Comparison of ENCODE assay signal across 23 cellular contexts in the genomic region with DNA sequence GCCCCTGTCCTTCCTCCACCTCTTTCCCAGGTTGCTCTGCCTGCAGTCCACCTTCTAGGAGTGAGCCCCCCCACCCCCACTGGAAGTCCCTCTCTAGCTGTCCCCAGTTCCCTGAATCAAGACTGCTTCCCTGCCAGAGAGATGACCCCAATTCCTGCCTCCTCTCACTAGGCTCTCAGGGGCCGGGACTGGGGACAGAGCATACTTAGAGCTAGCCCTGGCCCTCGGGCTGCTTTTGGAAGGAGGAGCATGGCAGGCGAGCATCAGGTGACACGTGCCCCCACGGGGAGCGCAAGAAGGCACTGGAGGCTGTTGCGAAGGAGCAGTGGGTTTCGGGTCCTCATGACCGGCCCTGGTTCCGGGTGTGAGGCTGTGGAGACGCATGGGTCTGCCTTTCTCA. TPM values are rescaled to one million over a fixed set of nuclear protein-coding genes. Genes with fewer than 3 reads are reported as not detected.
DNase-seq lines count a peak whose midpoint lies in the region; ATAC-seq, FAIRE-seq and TF ChIP-seq lines count a peak whose summit lies in the region.
"Had no signal": no experiment of that assay in that cellular context is flagged by ENCODE, and none has a peak within 500 bp of the region (broad histone marks: within the 10 kb centered on the region; RNA-seq: fewer than 3 reads in every experiment).

No MANE protein-coding gene starts in this region.

- peak overlapping the region; percentile 99; the same call in 1 of the 2 replicates for H3K27ac ChIP-seq in KMS-11
- no peak overlapping the region for H3K27ac ChIP-seq in trophoblast cell (ENCODE audit: low read depth, low read length)
- H3K27ac ChIP-seq: GM23248, HL-60, SJSA1 had no signal

- peak overlapping the region; percentile 28 for H3K4ac ChIP-seq in trophoblast cell (ENCODE audit: low read depth, low read length)

- peak overlapping the region; percentile 9 for H3K27ac Mint-ChIP-seq in activated T-cell treated with anti-CD3 and anti-CD28 coated beads, Interleukin-2, amount 50 U/mL, for 72 hours
- H3K27ac Mint-ChIP-seq in activated T-helper 17 cell treated with anti-CD3 and anti-CD28 coated beads, Interleukin-2, amount 50 U/mL, for 72 hours: peak overlapping the region; percentile 41

- H3K36me3 Mint-ChIP-seq in activated T-cell treated with anti-CD3 and anti-CD28 coated beads, Interleukin-2, amount 50 U/mL, for 72 hours (ENCODE audit: insufficient read depth in 2 of 2): peaks cover 7 to 22% of the 10 kb centered on the region in 2 donors
- peaks cover 62% of the 10 kb centered on the region for H3K36me3 Mint-ChIP-seq in activated T-helper 17 cell treated with anti-CD3 and anti-CD28 coated beads, Interleukin-2, amount 50 U/mL, for 72 hours (ENCODE audit: low read depth)

- no peak for FAIRE-seq in GM12892 (lab: Jason Lieb, UNC)
- FAIRE-seq: RCC 7860 had no signal

- H4K91ac ChIP-seq in trophoblast cell (ENCODE audit: low read depth, low read length): no peak overlapping the region

- DNase-seq in activated T-cell treated with anti-CD3 and anti-CD28 coated beads, Interleukin-2, amount 50 U/mL, for 72 hours: no peak
- no peak for DNase-seq in activated T-cell treated with anti-CD3 and anti-CD28 coated beads for 4 hours
- no peak for DNase-seq in trophoblast cell
- DNase-seq in D341Med (ENCODE audit: low spot score): no peak
- DNase-seq in SK-N-DZ (ENCODE audit: low spot score): no peak
- no peak for DNase-seq in GM12892 (ENCODE audit: insufficient read length)
- DNase-seq: BE2C, EL, GM23248, HCEC 1CT, KG1, NCI-H1105, NCI-H146, NCI-H2029 treated with DMSO at 0.1 percent for 48 hours, NCI-H2171, NCI-H524 treated with DMSO at 0.1 percent for 48 hours, NCI-H82 had no signal

- peaks cover 21% of the 10 kb centered on the region for H3K4me1 Mint-ChIP-seq in activated T-cell treated with anti-CD3 and anti-CD28 coated beads, Interleukin-2, amount 50 U/mL, for 72 hours (ENCODE audit: low read depth)
- peaks cover 23% of the 10 kb centered on the region for H3K4me1 Mint-ChIP-seq in activated T-helper 17 cell treated with anti-CD3 and anti-CD28 coated beads, Interleukin-2, amount 50 U/mL, for 72 hours

- no CpG with 5 or more reads among the region's 11 CpGs for WGBS in trophoblast cell (ENCODE audit: extremely low coverage, insufficient coverage, insufficient read length)

- no peak for TF ChIP-seq POLR2A in GM12892 (IDR thresholded peaks at IDR 0.05; ENCODE audit: low read depth, low read length)

- no peaks in the 10 kb centered on the region for H4K20me1 ChIP-seq in KMS-11 (ENCODE audit: insufficient read depth)

- H3K79me1 ChIP-seq in trophoblast cell (ENCODE audit: low read length): no peaks in the 10 kb centered on the region

- H3K27me3 Mint-ChIP-seq in activated T-cell treated with anti-CD3 and anti-CD28 coated beads, Interleukin-2, amount 50 U/mL, for 72 hours (ENCODE audit: low read depth): no peaks in the 10 kb centered on the region
- H3K27me3 Mint-ChIP-seq in activated T-helper 17 cell treated with anti-CD3 and anti-CD28 coated beads, Interleukin-2, amount 50 U/mL, for 72 hours: no peaks in the 10 kb centered on the region

- H3K27me3 ChIP-seq in KMS-11 (ENCODE audit: insufficient read depth, low read depth) (no peaks in the 10 kb centered on the region), trophoblast cell (ENCODE audit: insufficient read depth, low read length) (no peaks in the 10 kb centered on the region)
- H3K27me3 ChIP-seq: BE2C, SJSA1 had no signal

- no peak overlapping the region for H3K14ac ChIP-seq in trophoblast cell (ENCODE audit: low read length)

- H3K4me3 Mint-ChIP-seq in activated T-cell treated with anti-CD3 and anti-CD28 coated beads, Interleukin-2, amount 50 U/mL, for 72 hours: no peak overlapping the region
- H3K4me3 Mint-ChIP-seq in activated T-helper 17 cell treated with anti-CD3 and anti-CD28 coated beads, Interleukin-2, amount 50 U/mL, for 72 hours: no peak overlapping the region

- H2BK12ac ChIP-seq in trophoblast cell (ENCODE audit: low read length): no peak overlapping the region

- peak overlapping the region; percentile 9; the same call in 1 of the 2 replicates for H3K4me2 ChIP-seq in KMS-11
- H3K4me2 ChIP-seq in trophoblast cell (ENCODE audit: low read length): no peak overlapping the region

- ATAC-seq in activated T-cell treated with anti-CD3 and anti-CD28 coated beads, Interleukin-2, amount 50 U/mL, for 72 hours (replicated peaks in 1 of 2): no peak
- ATAC-seq in activated T-helper 17 cell treated with anti-CD3 and anti-CD28 coated beads, Interleukin-2, amount 50 U/mL, for 72 hours (replicated peaks): no peak
- ATAC-seq: Right ventricle myocardium inferior had no signal

- H3K9ac ChIP-seq in KMS-11 (no peak overlapping the region), trophoblast cell (ENCODE audit: low read length) (no peak overlapping the region)
- H3K9ac ChIP-seq: GM23248 had no signal

- H3K79me2 ChIP-seq in KMS-11 (ENCODE audit: insufficient read depth, low read depth) (peaks cover 86% of the 10 kb centered on the region), trophoblast cell (ENCODE audit: control insufficient read depth, insufficient read depth, low read length, poor library complexity) (no peaks in the 10 kb centered on the region)

- H2BK120ac ChIP-seq in trophoblast cell (ENCODE audit: insufficient read depth, low read length, poor library complexity): no peak overlapping the region

- no peak overlapping the region for H2AK5ac ChIP-seq in trophoblast cell (ENCODE audit: low read length)

- H4K8ac ChIP-seq in trophoblast cell (ENCODE audit: low read depth, low read length): no peak overlapping the region

- H3K4me1 ChIP-seq in KMS-11 (ENCODE audit: low read depth, poor library complexity, severe bottlenecking) (peaks cover 74% of the 10 kb centered on the region), trophoblast cell (ENCODE audit: control insufficient read depth in 1 of 2, insufficient read depth in 2 of 2, low read length in 2 of 2) (no peaks in the 10 kb centered on the region)
- H3K4me1 ChIP-seq: BE2C had no signal

- H3K4me3 ChIP-seq in KMS-11 (IDR thresholded peaks at IDR 0.05; ENCODE audit: insufficient read depth, low read depth, low read length) (no peak overlapping the region), trophoblast cell (ENCODE audit: low read depth, low read length) (no peak overlapping the region)
- H3K4me3 ChIP-seq: GM23248, SJSA1 had no signal

- no peak overlapping the region for H3K23ac ChIP-seq in trophoblast cell (ENCODE audit: low read length)

- H2BK5ac ChIP-seq in trophoblast cell (ENCODE audit: low read depth, low read length, poor library complexity): no peak overlapping the region

- H3K9me3 ChIP-seq in trophoblast cell (ENCODE audit: insufficient read depth, low read depth, low read length): peaks cover 5% of the 10 kb centered on the region
- H3K9me3 ChIP-seq: BE2C, SJSA1 had no signal

- H2AFZ ChIP-seq in KMS-11 (ENCODE audit: low read depth) (no peak overlapping the region), trophoblast cell (ENCODE audit: insufficient read depth, low read length, poor library complexity) (no peak overlapping the region)
- H2AFZ ChIP-seq: GM23248 had no signal

- no peak overlapping the region for H3K18ac ChIP-seq in trophoblast cell (ENCODE audit: low read length)

- no peak for TF ChIP-seq CTCF in KMS-11 (conservative IDR thresholded peaks at IDR 0.05; ENCODE audit: low read depth, low read length)

- H3K36me3 ChIP-seq in KMS-11 (ENCODE audit: insufficient read depth) (peaks cover 8% of the 10 kb centered on the region; the same call in 1 of the 2 replicates), trophoblast cell (ENCODE audit: control insufficient read depth in 1 of 2, insufficient read depth in 2 of 2, low read length in 2 of 2) (peaks cover 38 to 39% of the 10 kb centered on the region in 2 experiments)

- H3K9me3 Mint-ChIP-seq in activated T-cell treated with anti-CD3 and anti-CD28 coated beads, Interleukin-2, amount 50 U/mL, for 72 hours: no peaks in the 10 kb centered on the region
- no peaks in the 10 kb centered on the region for H3K9me3 Mint-ChIP-seq in activated T-helper 17 cell treated with anti-CD3 and anti-CD28 coated beads, Interleukin-2, amount 50 U/mL, for 72 hours

- H4K12ac ChIP-seq in trophoblast cell (ENCODE audit: low read depth, low read length): no peak overlapping the region

RNA-seq across cellular contexts. Expression of a gene that starts 9.7 kb away (rescaled TPM):
- 10 to 100 TPM; 53.5 to 73.3 TPM for total RNA-seq in activated T-cell treated with anti-CD3 and anti-CD28 coated beads, Interleukin-2, amount 50 U/mL, for 72 hours
- total RNA-seq in activated T-helper 17 cell treated with anti-CD3 and anti-CD28 coated beads, Interleukin-2, amount 50 U/mL, for 72 hours: 10 to 100 TPM; 54.4 to 56.8 TPM
- 14.2 and 14.4 TPM in 2 replicates for polyA plus RNA-seq in trophoblast cell (2013)
- polyA plus RNA-seq in SK-N-DZ (2014; cell fraction: cytosol; rRNA removed): 37.1 and 39.3 TPM in 2 replicates
- polyA plus RNA-seq in SK-N-DZ (2014; cell fraction: nucleus; rRNA removed): 55.2 and 61.2 TPM in 2 replicates
- polyA plus RNA-seq in GM12892 (2012; ENCODE audit: missing spikeins): 14.3 TPM

RNA-seq across cellular contexts. Expression of a gene that starts 29.9 kb away (rescaled TPM):
- 100 to 1,000 TPM; 254 to 267 TPM for total RNA-seq in activated T-cell treated with anti-CD3 and anti-CD28 coated beads, Interleukin-2, amount 50 U/mL, for 72 hours
- total RNA-seq in activated T-helper 17 cell treated with anti-CD3 and anti-CD28 coated beads, Interleukin-2, amount 50 U/mL, for 72 hours: 100 to 1,000 TPM; 221 to 265 TPM
- polyA plus RNA-seq in trophoblast cell (2013): 473 and 476 TPM in 2 replicates
- 448 and 474 TPM in 2 replicates for polyA plus RNA-seq in SK-N-DZ (2014; cell fraction: cytosol; rRNA removed)
- 397 and 472 TPM in 2 replicates for polyA plus RNA-seq in SK-N-DZ (2014; cell fraction: nucleus; rRNA removed)
- 382 TPM for polyA plus RNA-seq in GM12892 (2012; ENCODE audit: missing spikeins)

RNA-seq across cellular contexts. Expression of a gene that starts 43.9 kb away (rescaled TPM):
- total RNA-seq in activated T-cell treated with anti-CD3 and anti-CD28 coated beads, Interleukin-2, amount 50 U/mL, for 72 hours: 10 to 100 TPM; 11.7 to 14.8 TPM
- 10 to 100 TPM; 18.6 to 27.4 TPM for total RNA-seq in activated T-helper 17 cell treated with anti-CD3 and anti-CD28 coated beads, Interleukin-2, amount 50 U/mL, for 72 hours
- 3.2 and 3.4 TPM in 2 replicates for polyA plus RNA-seq in trophoblast cell (2013)
- polyA plus RNA-seq in SK-N-DZ (2014; cell fraction: cytosol; rRNA removed): 3.3 and 5.7 TPM in 2 replicates
- polyA plus RNA-seq in SK-N-DZ (2014; cell fraction: nucleus; rRNA removed): 151 and 179 TPM in 2 replicates
- 2.3 TPM for polyA plus RNA-seq in GM12892 (2012; ENCODE audit: missing spikeins)

RNA-seq across cellular contexts. Expression of a gene that starts 46.8 kb away (rescaled TPM):
- total RNA-seq in activated T-cell treated with anti-CD3 and anti-CD28 coated beads, Interleukin-2, amount 50 U/mL, for 72 hours: 100 to 1,000 TPM in 1 of 2 donors, 10 to 100 TPM in 1; 95.7 to 111 TPM
- total RNA-seq in activated T-helper 17 cell treated with anti-CD3 and anti-CD28 coated beads, Interleukin-2, amount 50 U/mL, for 72 hours: 100 to 1,000 TPM; 138 to 194 TPM
- 136 and 146 TPM in 2 replicates for polyA plus RNA-seq in trophoblast cell (2013)
- polyA plus RNA-seq in SK-N-DZ (2014; cell fraction: cytosol; rRNA removed): 83.9 and 129 TPM in 2 replicates
- polyA plus RNA-seq in SK-N-DZ (2014; cell fraction: nucleus; rRNA removed): 114 and 184 TPM in 2 replicates
- 113 TPM for polyA plus RNA-seq in GM12892 (2012; ENCODE audit: missing spikeins)

RNA-seq across cellular contexts. Expression of a gene that starts 48.5 kb away (rescaled TPM):
- total RNA-seq in activated T-cell treated with anti-CD3 and anti-CD28 coated beads, Interleukin-2, amount 50 U/mL, for 72 hours: 10 to 100 TPM; 67.7 to 74.9 TPM
- 10 to 100 TPM; 91.0 to 99.2 TPM for total RNA-seq in activated T-helper 17 cell treated with anti-CD3 and anti-CD28 coated beads, Interleukin-2, amount 50 U/mL, for 72 hours
- 74.0 and 80.2 TPM in 2 replicates for polyA plus RNA-seq in trophoblast cell (2013)
- polyA plus RNA-seq in SK-N-DZ (2014; cell fraction: cytosol; rRNA removed): 85.0 and 89.0 TPM in 2 replicates
- polyA plus RNA-seq in SK-N-DZ (2014; cell fraction: nucleus; rRNA removed): 443 and 578 TPM in 2 replicates
- polyA plus RNA-seq in GM12892 (2012; ENCODE audit: missing spikeins): 10.1 TPM
